ENCODE assay signal across 8 cellular contexts in the genomic region with DNA sequence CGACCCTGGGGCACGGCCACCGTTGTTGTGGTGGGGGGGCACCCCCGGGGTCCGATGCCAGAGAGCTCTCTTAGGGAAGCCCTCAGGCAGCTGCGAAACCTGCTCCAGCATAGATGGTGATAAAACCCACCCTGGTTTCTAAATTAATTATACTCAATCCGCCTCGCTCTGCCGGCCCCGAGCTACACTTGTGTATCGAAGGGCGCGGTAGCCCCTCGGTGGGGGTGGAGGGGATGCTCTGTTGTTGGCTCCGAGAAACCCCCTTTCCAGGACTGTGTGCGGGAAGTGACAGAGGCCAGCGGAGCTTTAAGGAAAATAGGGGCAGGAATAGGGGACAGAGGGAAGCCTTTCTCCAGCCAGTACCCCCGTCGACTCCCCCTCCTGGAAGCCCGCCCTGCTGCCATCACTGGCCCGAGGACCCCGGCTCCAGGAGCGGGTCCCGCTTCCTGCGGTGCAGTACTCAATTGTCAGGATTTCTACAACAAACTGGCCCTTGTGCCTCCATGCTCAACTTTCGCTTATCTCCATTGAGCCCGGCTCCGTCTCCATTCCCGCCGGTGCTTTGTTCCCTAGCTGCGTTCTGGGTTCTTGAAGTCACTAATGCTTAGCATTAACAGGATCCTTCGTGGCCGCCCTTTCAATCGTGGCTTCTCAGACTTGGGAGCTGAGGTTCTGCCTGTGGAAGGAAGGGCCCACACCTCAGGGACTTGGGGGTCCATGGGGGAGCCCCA.
A peak's percentile ranks its signal among the peaks of the same experiment; 100 is the strongest.
DNase-seq lines count a peak whose midpoint lies in the region; ATAC-seq and TF ChIP-seq lines count a peak whose summit lies in the region.

No MANE protein-coding gene starts in this region.

- no peaks in the 10 kb centered on the region for H3K9me3 Mint-ChIP-seq in activated CD4-positive, alpha-beta T cell treated with anti-CD3 and anti-CD28 coated beads, Interleukin-2, amount 10 ng/mL, durations not matched to agents 24 days and 14 days
- H3K9me3 Mint-ChIP-seq in activated CD4-positive, alpha-beta T cell treated with anti-CD3 and anti-CD28 coated beads for 36 hours (ENCODE audit: low read depth) = no peaks in the 10 kb centered on the region

- peaks cover 0 to 11% (median 3%) of the 10 kb centered on the region in 4 donors for H3K4me1 ChIP-seq in tibial artery

- H3K36me3 ChIP-seq in tibial artery = no peaks in the 10 kb centered on the region

- H3K27me3 Mint-ChIP-seq in activated CD4-positive, alpha-beta T cell treated with anti-CD3 and anti-CD28 coated beads, Interleukin-2, amount 10 ng/mL, durations not matched to agents 24 days and 14 days = peaks cover 26% of the 10 kb centered on the region
- H3K27me3 Mint-ChIP-seq in activated CD4-positive, alpha-beta T cell treated with anti-CD3 and anti-CD28 coated beads for 36 hours = peaks cover 15% of the 10 kb centered on the region

- H3K4me1 Mint-ChIP-seq in activated CD4-positive, alpha-beta T cell treated with anti-CD3 and anti-CD28 coated beads, Interleukin-2, amount 10 ng/mL, durations not matched to agents 24 days and 14 days = no peaks in the 10 kb centered on the region
- H3K4me1 Mint-ChIP-seq in activated CD4-positive, alpha-beta T cell treated with anti-CD3 and anti-CD28 coated beads for 36 hours = no peaks in the 10 kb centered on the region

- H3K4me3 ChIP-seq in astrocyte of the spinal cord (ENCODE audit: low read depth, low read length) (peak overlapping the region; percentile 20), tibial artery (peak overlapping the region; percentile 50 to 60)

- intact Hi-C loops in activated CD4-positive, alpha-beta T cell treated with anti-CD3 and anti-CD28 coated beads, Interleukin-2, amount 10 ng/mL, durations not matched to agents 24 days and 14 days (cut with micrococcal nuclease) = no loop called here
- intact Hi-C loops in left colon (cut with DNase I, micrococcal nuclease) = no loop called here
- intact Hi-C loops in tibial artery (cut with DNase I; ENCODE audit: low total_unique reads) = no loop called here
- intact Hi-C loops in activated CD4-positive, alpha-beta T cell treated with anti-CD3 and anti-CD28 coated beads for 36 hours (cut with DNase I, micrococcal nuclease) = no loop called here

- in situ Hi-C loops in astrocyte of the spinal cord (cut with HindIII; ENCODE audit: low sequenced_read_pairs) = no loop called here

- POLR2A ChIA-PET in activated CD4-positive, alpha-beta T cell treated with anti-CD3 and anti-CD28 coated beads for 36 hours (lab: Charles Lee) = no interaction called here

- CTCF ChIA-PET in activated CD4-positive, alpha-beta T cell treated with anti-CD3 and anti-CD28 coated beads for 36 hours (lab: Charles Lee) = no interaction called here

- no peaks in the 10 kb centered on the region for H3K27me3 ChIP-seq in tibial artery

- H3K4me3 Mint-ChIP-seq in activated CD4-positive, alpha-beta T cell treated with anti-CD3 and anti-CD28 coated beads, Interleukin-2, amount 10 ng/mL, durations not matched to agents 24 days and 14 days = peak overlapping the region; percentile 54
- H3K4me3 Mint-ChIP-seq in activated CD4-positive, alpha-beta T cell treated with anti-CD3 and anti-CD28 coated beads for 36 hours = no peak overlapping the region

- H3K27ac ChIP-seq in tibial artery = peak overlapping the region; percentile 69 to 75

- peak; percentile 28 for ATAC-seq in left colon
- no peak for ATAC-seq in GM21528 (IDR thresholded peaks at IDR 0.05; ENCODE audit: low FRiP score, unreplicated experiment)
- no peak for ATAC-seq in activated CD4-positive, alpha-beta T cell treated with anti-CD3 and anti-CD28 coated beads for 36 hours

- no peaks in the 10 kb centered on the region for H3K36me3 Mint-ChIP-seq in activated CD4-positive, alpha-beta T cell treated with anti-CD3 and anti-CD28 coated beads, Interleukin-2, amount 10 ng/mL, durations not matched to agents 24 days and 14 days (ENCODE audit: low read depth)
- no peaks in the 10 kb centered on the region for H3K36me3 Mint-ChIP-seq in activated CD4-positive, alpha-beta T cell treated with anti-CD3 and anti-CD28 coated beads for 36 hours (ENCODE audit: low read depth)

- no peak for DNase-seq in activated CD4-positive, alpha-beta T cell treated with anti-CD3 and anti-CD28 coated beads, Interleukin-2, amount 10 ng/mL, durations not matched to agents 24 days and 14 days
- DNase-seq in activated CD4-positive, alpha-beta T cell treated with anti-CD3 and anti-CD28 coated beads for 4 hours = no peak
- DNase-seq in astrocyte of the spinal cord (ENCODE audit: low read depth, low spot score) = no peak
- DNase-seq in left colon = peak in 1 of 2 donors; percentile 15
- no peak for DNase-seq in tibial artery
- DNase-seq in NCI-H2081 (lab: John Stamatoyannopoulos, UW) = no peak
- no peak for DNase-seq in activated CD4-positive, alpha-beta T cell treated with anti-CD3 and anti-CD28 coated beads for 36 hours

- H3K27ac Mint-ChIP-seq in activated CD4-positive, alpha-beta T cell treated with anti-CD3 and anti-CD28 coated beads, Interleukin-2, amount 10 ng/mL, durations not matched to agents 24 days and 14 days = no peak overlapping the region
- no peak overlapping the region for H3K27ac Mint-ChIP-seq in activated CD4-positive, alpha-beta T cell treated with anti-CD3 and anti-CD28 coated beads for 36 hours

- H3K9me3 ChIP-seq in tibial artery = peaks cover 0 to 9% (median 0%) of the 10 kb centered on the region in 3 donors

- TF ChIP-seq CTCF in astrocyte of the spinal cord (IDR thresholded peaks at IDR 0.05; ENCODE audit: low read depth, low read length) (no peak), tibial artery (IDR thresholded peaks at IDR 0.05) (no peak)
